14 cellular contexts compared by ENCODE assay signal in genomic region chr14:25010471-25010870, GRCh38. TPM values are rescaled to one million over a fixed set of nuclear protein-coding genes. Genes with fewer than 3 reads are reported as not detected.
"Had no signal": no experiment of that assay in that cellular context is flagged by ENCODE, and none has a peak within 500 bp of the region (broad histone marks: within the 10 kb centered on the region; RNA-seq: fewer than 3 reads in every experiment).

No MANE protein-coding gene starts in this region.

- H3K4me3 ChIP-seq: ascending aorta, esophagus squamous epithelium, suprapubic skin had no signal

- H3K27ac ChIP-seq: ascending aorta, esophagus squamous epithelium, neutrophil, suprapubic skin had no signal

- H3K4me1 ChIP-seq: ascending aorta had no signal

- H3K36me3 ChIP-seq: ascending aorta, esophagus squamous epithelium, neutrophil, suprapubic skin had no signal

- ATAC-seq: activated CD8-positive, alpha-beta T cell treated with anti-CD3 and anti-CD28 coated beads for 36 hours; right cardiac atrium had no signal

- H3K9me3 ChIP-seq: ascending aorta, esophagus squamous epithelium, neutrophil, suprapubic skin had no signal

- DNase-seq: activated CD8-positive, alpha-beta memory T cell treated with anti-CD3 and anti-CD28 coated beads, Interleukin-2, amount 50 U/mL, for 4 hours; activated CD8-positive, alpha-beta T cell treated with anti-CD3 and anti-CD28 coated beads for 36 hours; activated naive CD4-positive, alpha-beta T cell; esophagus squamous epithelium; midbrain; naive B cell; posterior cingulate gyrus; right cardiac atrium; stimulated activated CD4-positive, alpha-beta T cell treated with anti-CD3 and anti-CD28 coated beads, Interleukin-2, amount 100 ng/mL, for 24 hours; stimulated activated naive CD4-positive, alpha-beta T cell treated with Interleukin-2 at 50 U/mL for 16 hours; T-helper 9 cell had no signal

- H3K27me3 ChIP-seq: ascending aorta, esophagus squamous epithelium, neutrophil, suprapubic skin had no signal

RNA-seq across cellular contexts. Expression of gene STXBP6, which starts 39.5 kb away (rescaled TPM):
- total RNA-seq: activated CD8-positive, alpha-beta T cell treated with anti-CD3 and anti-CD28 coated beads for 36 hours had no signal
